ENCODE assay signal across 8 cellular contexts in genomic region chr7:116354546-116355422, GRCh38.
A peak's percentile ranks its signal among the peaks of the same experiment; 100 is the strongest.
DNase-seq lines count a peak whose midpoint lies in the region; ATAC-seq and TF ChIP-seq lines count a peak whose summit lies in the region.

No MANE protein-coding gene starts in this region.

- intact Hi-C loops in prostate gland (cut with DNase I), result loop anchor here (10.0 kb wide), 1 partner anchor 170 kb away; the partner anchor contains the start of gene CAV1

- no peaks in the 10 kb centered on the region for H3K4me1 ChIP-seq in prostate gland (replicated peaks)

- ATAC-seq in SK-N-SH treated with all-trans-retinoic acid at 6 μM for 48 hours, result peak; percentile 93
- no peak for ATAC-seq in GM19395 (IDR thresholded peaks at IDR 0.05; ENCODE audit: unreplicated experiment)
- ATAC-seq in HG03139 (IDR thresholded peaks at IDR 0.05; ENCODE audit: unreplicated experiment), result no peak

- peaks cover 7% of the 10 kb centered on the region for H3K27me3 Mint-ChIP-seq in T-helper 2 cell treated with Interferon-gamma antibody and Interleukin-4, amounts not matched to agents 5 μg/mL and 100 μg/mL, for 36 hours (ENCODE audit: low read depth)

- H3K4me1 Mint-ChIP-seq in T-helper 2 cell treated with Interferon-gamma antibody and Interleukin-4, amounts not matched to agents 5 μg/mL and 100 μg/mL, for 36 hours (ENCODE audit: low read depth), result no peaks in the 10 kb centered on the region

- H3K4me3 ChIP-seq in foreskin fibroblast (ENCODE audit: low read depth in 1 of 2, low read length in 2 of 2) (peak overlapping the region; percentile 23 to 31), prostate gland (no peak overlapping the region)

- peak overlapping the region; percentile 31 to 59 for H3K27ac ChIP-seq in prostate gland

- no peak for TF ChIP-seq POLR2A in prostate gland (IDR thresholded peaks at IDR 0.05)

- no peak overlapping the region for H3K4me3 Mint-ChIP-seq in T-helper 2 cell treated with Interferon-gamma antibody and Interleukin-4, amounts not matched to agents 5 μg/mL and 100 μg/mL, for 36 hours

- no peaks in the 10 kb centered on the region for H3K9me3 ChIP-seq in prostate gland

- no peak for TF ChIP-seq CTCF in foreskin fibroblast (IDR thresholded peaks at IDR 0.05; ENCODE audit: low read depth, low read length)
- TF ChIP-seq CTCF in prostate gland (IDR thresholded peaks at IDR 0.05), result no peak

- no peaks in the 10 kb centered on the region for H3K27me3 ChIP-seq in prostate gland (replicated peaks; ENCODE audit: insufficient read depth)

- H3K9me3 Mint-ChIP-seq in T-helper 2 cell treated with Interferon-gamma antibody and Interleukin-4, amounts not matched to agents 5 μg/mL and 100 μg/mL, for 36 hours, result no peaks in the 10 kb centered on the region

- DNase-seq in ELF-1 (ENCODE audit: low read depth, low spot score) (peak; percentile 71), foreskin fibroblast (peak; percentile 88 to 91), prostate gland (ENCODE audit: low spot score) (peak; percentile 49), retina (no peak)
- DNase-seq in T-helper 2 cell treated with Interferon-gamma antibody and Interleukin-4, amounts not matched to agents 5 μg/mL and 100 μg/mL, for 36 hours (ENCODE audit: low spot score), result no peak

- H3K27ac Mint-ChIP-seq in T-helper 2 cell treated with Interferon-gamma antibody and Interleukin-4, amounts not matched to agents 5 μg/mL and 100 μg/mL, for 36 hours, result no peak overlapping the region

- 10% methylated on average over 10 of the region's 10 CpGs for WGBS in prostate gland

- H3K36me3 Mint-ChIP-seq in T-helper 2 cell treated with Interferon-gamma antibody and Interleukin-4, amounts not matched to agents 5 μg/mL and 100 μg/mL, for 36 hours (ENCODE audit: low read depth), result no peaks in the 10 kb centered on the region

- H3K36me3 ChIP-seq in prostate gland, result no peaks in the 10 kb centered on the region

TF ChIP-seq in SK-N-SH treated with all-trans-retinoic acid at 6 μM for 48 hours, 23 proteins besides CTCF, POLR2A, EP300 and RAD21:
- no peak for TF ChIP-seq RARB (CRISPR knock-in tag; IDR thresholded peaks at IDR 0.05)
- no peak for TF ChIP-seq CSRNP3 (CRISPR knock-in tag; IDR thresholded peaks at IDR 0.05)
- TF ChIP-seq CSDC2 (CRISPR knock-in tag; IDR thresholded peaks at IDR 0.05), result no peak
- no peak for TF ChIP-seq TCF4 (CRISPR knock-in tag; IDR thresholded peaks at IDR 0.05; ENCODE audit: borderline replicate concordance)
- no peak for TF ChIP-seq ISL1 (CRISPR knock-in tag; IDR thresholded peaks at IDR 0.05)
- TF ChIP-seq ZNF8 (CRISPR knock-in tag; IDR thresholded peaks at IDR 0.05), result no peak
- TF ChIP-seq PPARA (CRISPR knock-in tag; IDR thresholded peaks at IDR 0.05; ENCODE audit: borderline replicate concordance), result no peak
- no peak for TF ChIP-seq OSR1 (CRISPR knock-in tag; IDR thresholded peaks at IDR 0.05)
- no peak for TF ChIP-seq ESRRG (CRISPR knock-in tag; IDR thresholded peaks at IDR 0.05)
- no peak for TF ChIP-seq POU6F1 (CRISPR knock-in tag; IDR thresholded peaks at IDR 0.05; ENCODE audit: borderline replicate concordance, low read depth)

Comparison
In these comparisons a context has a peak if more than half of its experiments do, and no peak if none do; other contexts are left out.
1. DNase-seq: peak in ELF-1 (single experiment), foreskin fibroblast (2 of 2) and prostate gland (single experiment); none in T-helper 2 cell treated with Interferon-gamma antibody and Interleukin-4, amounts not matched to agents 5 μg/mL and 100 μg/mL, for 36 hours (single experiment) and retina (single experiment).
2. H3K4me3 ChIP-seq: peak in foreskin fibroblast (2 of 2); none in prostate gland (0 of 2).